Comparison of ENCODE assay signal across 8 cellular contexts in genomic region chr4:81351653-81352455, GRCh38.
DNase-seq lines count a peak whose midpoint lies in the region; ATAC-seq and TF ChIP-seq lines count a peak whose summit lies in the region.

No MANE protein-coding gene starts in this region.

- no peaks in the 10 kb centered on the region for H3K9me3 ChIP-seq in mesenchymal stem cell (ENCODE audit: control insufficient read depth, low read length)

- 14% methylated on average over 10 of the region's 11 CpGs for WGBS in mesenchymal stem cell

- H3K79me1 ChIP-seq in mesenchymal stem cell (replicated peaks; ENCODE audit: low read length, poor library complexity, severe bottlenecking): no peaks in the 10 kb centered on the region

- H2BK120ac ChIP-seq in mesenchymal stem cell (ENCODE audit: low read depth, low read length): no peak overlapping the region

- intact Hi-C loops in dorsolateral prefrontal cortex (cut with DNase I): loop anchor here (5.0 kb wide), 2 partner anchors 280 to 285 kb away; no protein-coding TSS in a partner anchor

- no peak overlapping the region for H3K18ac ChIP-seq in mesenchymal stem cell (ENCODE audit: low read depth in 1 of 2, low read length in 2 of 2)

- no peak overlapping the region for H3K23ac ChIP-seq in mesenchymal stem cell (ENCODE audit: low read length in 2 of 2)

- no peak overlapping the region for H4K8ac ChIP-seq in mesenchymal stem cell (ENCODE audit: low read length)

- H2BK12ac ChIP-seq in mesenchymal stem cell (ENCODE audit: low read length in 2 of 2): no peak overlapping the region

- H3K36me3 ChIP-seq in mesenchymal stem cell (ENCODE audit: control insufficient read depth in 1 of 2, insufficient read depth in 2 of 2, low read depth in 1 of 2, low read length in 2 of 2): no peaks in the 10 kb centered on the region

- no peak overlapping the region for H3K4ac ChIP-seq in mesenchymal stem cell (ENCODE audit: low read depth in 1 of 2, low read length in 2 of 2)

- H3K27me3 ChIP-seq in dorsolateral prefrontal cortex (peaks cover 0 to 7% (median 0%) of the 10 kb centered on the region in 45 donors), mesenchymal stem cell (ENCODE audit: control insufficient read depth in 1 of 2, insufficient read depth in 1 of 2, low read length in 2 of 2) (no peaks in the 10 kb centered on the region)

- no peak overlapping the region for H2AK5ac ChIP-seq in mesenchymal stem cell (ENCODE audit: low read length, severe bottlenecking)

- no peak overlapping the region for H2BK15ac ChIP-seq in mesenchymal stem cell (ENCODE audit: low read depth, poor library complexity, severe bottlenecking)

- H3K4me2 ChIP-seq in mesenchymal stem cell (ENCODE audit: low read length, poor library complexity, severe bottlenecking): peak overlapping the region; percentile 49

- H2BK5ac ChIP-seq in mesenchymal stem cell (ENCODE audit: low read depth, low read length, poor library complexity, severe bottlenecking): no peak overlapping the region

- H2AFZ ChIP-seq in mesenchymal stem cell (ENCODE audit: low read depth, low read length): no peak overlapping the region

- H3K27ac ChIP-seq in dorsolateral prefrontal cortex (no peak overlapping the region), mesenchymal stem cell (ENCODE audit: low read length, poor library complexity, severe bottlenecking) (no peak overlapping the region)

- H4K91ac ChIP-seq in mesenchymal stem cell (ENCODE audit: low read length): no peak overlapping the region

- H3K9ac ChIP-seq in mesenchymal stem cell (ENCODE audit: low read length): peak overlapping the region; percentile 55

- H3K4me3 ChIP-seq in dorsolateral prefrontal cortex (no peak overlapping the region), mesenchymal stem cell (ENCODE audit: insufficient read depth in 1 of 2, low read depth in 1 of 2, low read length in 2 of 2) (peak overlapping the region in 1 of 2 experiments; percentile 39)

- H3K4me1 ChIP-seq in mesenchymal stem cell (ENCODE audit: control insufficient read depth, insufficient read depth, low read depth, low read length): peaks cover 4% of the 10 kb centered on the region

- peak; percentile 80 for ATAC-seq in GM19043 (IDR thresholded peaks at IDR 0.05; ENCODE audit: low read depth, unreplicated experiment)
- ATAC-seq in HG03175 (IDR thresholded peaks at IDR 0.05; ENCODE audit: unreplicated experiment): peak; percentile 88

- peak; percentile 66 for DNase-seq in CD1c-positive myeloid dendritic cell (ENCODE audit: extremely low spot score)
- peak; percentile 21 for DNase-seq in NCI-H345 treated with DMSO at 0.1 percent for 48 hours (lab: John Stamatoyannopoulos, UW; ENCODE audit: unreplicated experiment)
- peak; percentile 24 to 61 for DNase-seq in activated CD4-positive, alpha-beta T cell treated with anti-CD3 and anti-CD28 coated beads, Interleukin-2, amount 50 U/mL, for 24 hours (ENCODE audit: low read depth in 1 of 2, low spot score in 1 of 2)
- DNase-seq in dorsolateral prefrontal cortex: peak; percentile 54 to 88 (median 74)
- DNase-seq in mesenchymal stem cell: peak; percentile 67
- peak; percentile 39 to 55 for DNase-seq in stimulated activated CD8-positive, alpha-beta memory T cell treated with anti-CD3 and anti-CD28 coated beads, Interleukin-2, amount 100 ng/mL, for 48 hours (ENCODE audit: low read depth in 2 of 2)

- no peak overlapping the region for H3K14ac ChIP-seq in mesenchymal stem cell (ENCODE audit: low read length in 2 of 2)

- TF ChIP-seq CTCF in dorsolateral prefrontal cortex (IDR thresholded peaks at IDR 0.05 in 54 of 56, conservative IDR thresholded peaks at IDR 0.05 in 2 of 56; ENCODE audit: low read depth in 1 of 56, partially characterized antibody in 56 of 56): peak; percentile 68 to 91 (median 84)

Comparison
In these comparisons a context has a peak if more than half of its experiments do, and no peak if none do; other contexts are left out.
1. DNase-seq: peak in every context shown above with its lines; median percentile 74 in dorsolateral prefrontal cortex; 67 in mesenchymal stem cell; 66 in CD1c-positive myeloid dendritic cell; 47 in stimulated activated CD8-positive, alpha-beta memory T cell treated with anti-CD3 and anti-CD28 coated beads, Interleukin-2, amount 100 ng/mL, for 48 hours; 42 in activated CD4-positive, alpha-beta T cell treated with anti-CD3 and anti-CD28 coated beads, Interleukin-2, amount 50 U/mL, for 24 hours; 21 in NCI-H345 treated with DMSO at 0.1 percent for 48 hours.